In the genomic region with DNA sequence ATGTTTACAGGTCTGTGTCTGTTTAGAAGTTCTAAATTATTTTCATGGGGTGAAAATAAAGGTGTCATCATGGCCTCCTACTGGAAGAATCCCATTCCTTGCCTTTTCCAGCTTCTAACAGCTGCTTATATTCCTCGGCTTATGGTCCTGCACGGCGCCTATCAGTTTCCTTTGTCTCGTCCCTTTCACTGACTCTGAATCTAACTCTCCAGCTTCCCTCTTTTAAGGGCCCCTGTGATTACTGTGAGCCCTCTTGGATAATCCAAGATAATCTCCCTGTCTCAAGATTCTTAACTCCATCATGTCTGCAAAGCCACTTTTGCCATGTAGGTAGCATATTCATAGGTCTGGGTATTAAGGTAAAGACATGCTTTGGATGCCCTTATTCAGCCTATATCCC, we compare ENCODE assay signal across 28 cellular contexts.
A peak's percentile ranks its signal among the peaks of the same experiment; 100 is the strongest.
DNase-seq lines count a peak whose midpoint lies in the region; ATAC-seq, FAIRE-seq and TF ChIP-seq lines count a peak whose summit lies in the region.
"Had no signal": no experiment of that assay in that cellular context is flagged by ENCODE, and none has a peak within 500 bp of the region (broad histone marks: within the 10 kb centered on the region; RNA-seq: fewer than 3 reads in every experiment).

No MANE protein-coding gene starts in this region.

- ATAC-seq in GM21423 (IDR thresholded peaks at IDR 0.05; ENCODE audit: unreplicated experiment) (no peak), upper lobe of left lung (ENCODE audit: low FRiP score in 2 of 2) (no peak)
- ATAC-seq: GM12878 had no signal

- H3K36me3 ChIP-seq in WERI-Rb-1 (no peaks in the 10 kb centered on the region), upper lobe of left lung (no peaks in the 10 kb centered on the region)
- H3K36me3 ChIP-seq: BE2C, BLaER1 had no signal

- H3K4me1 ChIP-seq in upper lobe of left lung, result no peaks in the 10 kb centered on the region
- H3K4me1 ChIP-seq: BE2C, BLaER1 had no signal

- peak; percentile 80 for FAIRE-seq in D721Med (lab: Jason Lieb, UNC)
- FAIRE-seq: A204.1, GM12878, GM12892, GM18507, GM19239 had no signal

- H3K27me3 ChIP-seq in WERI-Rb-1 (ENCODE audit: insufficient read depth, low read depth, severe bottlenecking) (peaks cover 72% of the 10 kb centered on the region), upper lobe of left lung (no peaks in the 10 kb centered on the region)
- H3K27me3 ChIP-seq: BE2C, BLaER1 had no signal

- DNase-seq in D721Med (ENCODE audit: insufficient read length, low spot score) (peak; percentile 20), NCI-H82 (lab: John Stamatoyannopoulos, UW) (peak; percentile 95), WERI-Rb-1 (peak; percentile 54), NCI-H2081 (lab: John Stamatoyannopoulos, UW) (no peak), upper lobe of left lung (no peak), NCI-H2227 (lab: John Stamatoyannopoulos, UW; ENCODE audit: unreplicated experiment) (no peak)
- DNase-seq: 8988T; ACHN; BE2C; C1 segment of cervical spinal cord; CD4-positive, alpha-beta memory T cell; CD4-positive, CD25-positive, alpha-beta regulatory T cell; CD8-positive, alpha-beta memory T cell; COR-L47; DMS 273 treated with DMSO at 0.1 percent for 48 hours; DMS153; DMS53; DMS79; DND-41; EL; GDM1 had no signal

- WGBS in upper lobe of left lung, 2 donors, result 77 to 84% methylated on average over 4 of the region's 4 CpGs

- no peak overlapping the region for H3K27ac ChIP-seq in WERI-Rb-1
- no peak overlapping the region for H3K27ac ChIP-seq in upper lobe of left lung
- H3K27ac ChIP-seq: BLaER1 had no signal

- no peak for TF ChIP-seq POLR2A in upper lobe of left lung (IDR thresholded peaks at IDR 0.05)

- no peak for TF ChIP-seq EP300 in upper lobe of left lung (IDR thresholded peaks at IDR 0.05)

- H3K9me3 ChIP-seq in WERI-Rb-1 (ENCODE audit: severe bottlenecking) (no peaks in the 10 kb centered on the region), upper lobe of left lung (no peaks in the 10 kb centered on the region)
- H3K9me3 ChIP-seq: BE2C, BLaER1 had no signal

- H3K4me3 ChIP-seq in WERI-Rb-1 (ENCODE audit: low read depth, low read length) (no peak overlapping the region), upper lobe of left lung (no peak overlapping the region)
- H3K4me3 ChIP-seq: BLaER1, GM12878 had no signal

- no peak for TF ChIP-seq CTCF in D721Med (IDR thresholded peaks at IDR 0.05; ENCODE audit: insufficient read depth, missing control alignments)
- no peak for TF ChIP-seq CTCF in WERI-Rb-1 (IDR thresholded peaks at IDR 0.05; ENCODE audit: low read depth, low read length)
- no peak for TF ChIP-seq CTCF in upper lobe of left lung (IDR thresholded peaks at IDR 0.05)

Comparison
In these comparisons a context has a peak if more than half of its experiments do, and no peak if none do; other contexts are left out.
1. DNase-seq: peak in D721Med (single experiment), NCI-H82 (single experiment) and WERI-Rb-1 (single experiment); none in NCI-H2081 (0 of 2), upper lobe of left lung (0 of 2) and NCI-H2227 (single experiment).